8 cellular contexts compared by ENCODE assay signal in the genomic region with DNA sequence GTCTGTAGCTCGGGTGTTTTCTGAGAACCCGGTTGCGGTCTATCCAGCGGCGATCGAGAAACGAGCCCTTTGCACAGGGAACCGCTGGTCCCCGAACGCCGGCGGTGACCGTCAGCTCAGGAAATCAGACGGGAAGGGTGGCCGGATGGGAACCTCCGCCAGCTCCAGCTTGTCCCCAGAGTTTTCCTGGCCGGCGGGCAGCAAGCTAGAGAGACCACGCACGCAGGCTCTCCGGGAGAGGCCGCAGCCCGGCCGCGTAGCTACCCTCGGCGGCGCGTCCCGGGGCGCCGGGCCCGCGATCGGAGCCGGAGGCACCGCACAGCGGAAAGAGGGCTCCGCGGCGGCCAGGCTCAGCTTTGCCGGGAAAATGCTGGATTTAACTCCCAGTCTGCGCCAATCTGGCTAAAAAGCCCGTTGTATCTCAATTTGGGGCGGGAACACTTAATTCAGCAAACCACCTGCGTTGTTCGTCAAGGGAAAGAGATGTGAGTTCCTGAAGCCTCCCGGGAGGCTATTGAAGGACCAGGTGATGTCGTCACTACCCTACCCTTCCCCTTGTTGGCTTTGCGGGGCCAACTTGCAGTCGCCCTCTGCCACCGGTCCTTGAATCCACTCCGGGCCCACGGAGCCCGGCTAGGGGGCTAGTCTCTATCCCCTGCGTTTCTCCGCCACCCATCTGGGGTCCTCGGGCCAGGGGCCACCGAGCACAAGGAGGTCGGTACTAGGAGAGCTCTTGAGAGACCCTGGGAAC. TPM values are rescaled to one million over a fixed set of nuclear protein-coding genes. Genes with fewer than 3 reads are reported as not detected.
A peak's percentile ranks its signal among the peaks of the same experiment; 100 is the strongest.
DNase-seq lines count a peak whose midpoint lies in the region; ATAC-seq, FAIRE-seq and TF ChIP-seq lines count a peak whose summit lies in the region.

No MANE protein-coding gene starts in this region.

- peak; percentile 17 for FAIRE-seq in keratinocyte (lab: Jason Lieb, UNC)

- H2AFZ ChIP-seq in keratinocyte (ENCODE audit: control insufficient read depth, low read length): peak overlapping the region; percentile 90

- H3K9me3 ChIP-seq in Panc1 (ENCODE audit: control insufficient read depth, insufficient read depth, low read depth, low read length) (no peaks in the 10 kb centered on the region), keratinocyte (ENCODE audit: control insufficient read depth, low read depth, low read length) (no peaks in the 10 kb centered on the region), spleen (no peaks in the 10 kb centered on the region)

- peak overlapping the region; percentile 98 for H3K4me2 ChIP-seq in keratinocyte (ENCODE audit: control insufficient read depth, extremely low read depth, insufficient read depth, low read depth, low read length)

- H3K27me3 ChIP-seq in Panc1 (ENCODE audit: control insufficient read depth, insufficient read depth, low read length) (peaks cover 25% of the 10 kb centered on the region), keratinocyte (ENCODE audit: control insufficient read depth, extremely low read depth, insufficient read depth, low read length) (peaks cover 13% of the 10 kb centered on the region), spleen (replicated peaks in 1 of 7) (peaks cover 0 to 56% (median 24%) of the 10 kb centered on the region in 7 donors)

- dilution Hi-C loops in keratinocyte (cut with MboI; ENCODE audit: extremely low pct_ligation_motif_present, low sequenced_read_pairs): no loop called here

- no TSS peak for BruUV-seq in Panc1 (replicated peaks; lab: Mats Ljungman, UMichigan)

- in situ Hi-C loops in Panc1 (cut with HindIII; ENCODE audit: low pct_unique_long_range_greater_than_20kb, low sequenced_read_pairs): loop anchor here (25.0 kb wide), 1 partner anchor 196 kb away; no protein-coding TSS in a partner anchor

- ATAC-seq in Panc1: peak; percentile 75

- WGBS in spleen, 5 donors: 4 to 8% (median 6%) methylated on average over 49 to 60 of the region's 60 CpGs

- no peak for TF ChIP-seq CTCF in GM12864 (IDR thresholded peaks at IDR 0.05; ENCODE audit: low read depth, low read length, missing control alignments)
- no peak for TF ChIP-seq CTCF in Panc1 (IDR thresholded peaks at IDR 0.05)
- TF ChIP-seq CTCF in keratinocyte (optimal IDR thresholded peaks at IDR 0.05 in 1 of 3, IDR thresholded peaks at IDR 0.05 in 1 of 3, conservative IDR thresholded peaks at IDR 0.05 in 1 of 3; ENCODE audit: extremely low read depth in 1 of 3, insufficient read depth in 2 of 3, low read length in 3 of 3): no peak
- no peak for TF ChIP-seq CTCF in spleen (IDR thresholded peaks at IDR 0.05 in 8 of 11, conservative IDR thresholded peaks at IDR 0.05 in 3 of 11)

- no peaks in the 10 kb centered on the region for H3K9me1 ChIP-seq in keratinocyte (ENCODE audit: control insufficient read depth, extremely low read depth, insufficient read depth, low read length)

- intact Hi-C loops in Panc1 (cut with micrococcal nuclease; ENCODE audit: unreplicated experiment): no loop called here
- intact Hi-C loops in spleen (cut with DNase I; ENCODE audit: low total_unique reads): no loop called here

- peak overlapping the region; percentile 50 for H3K4me3 ChIP-seq in GM12864 (ENCODE audit: low read depth, low read length)
- H3K4me3 ChIP-seq in Panc1 (ENCODE audit: low read depth in 2 of 2, low read length in 2 of 2): peak overlapping the region; percentile 40 to 61
- peak overlapping the region; percentile 27 to 81 (median 70) for H3K4me3 ChIP-seq in keratinocyte (ENCODE audit: control insufficient read depth in 2 of 3, extremely low read depth in 1 of 3, insufficient read depth in 2 of 3, low read depth in 1 of 3, low read length in 3 of 3)
- H3K4me3 ChIP-seq in spleen: peak overlapping the region; percentile 31 to 69 (median 46)

- DNase-seq in GM12864 (ENCODE audit: low read depth) (no peak), Panc1 (ENCODE audit: low read depth, low spot score) (peak; percentile 4), caudate nucleus (lab: John Stamatoyannopoulos, UW) (peak in 6 of 61 donors; percentile 11 to 44 (median 18)), keratinocyte (ENCODE audit: low read depth, low spot score) (no peak), spleen (peak; percentile 87), NCI-H2171 treated with DMSO at 0.1 percent for 48 hours (lab: John Stamatoyannopoulos, UW) (no peak), SHP77 (lab: John Stamatoyannopoulos, UW) (no peak), NK-92 (lab: John Stamatoyannopoulos, UW; ENCODE audit: unreplicated experiment) (no peak)

- no peak for TF ChIP-seq POLR2A in spleen (IDR thresholded peaks at IDR 0.05)

- POLR2A ChIA-PET in Panc1 (lab: Charles Lee): no interaction called here

- no peaks in the 10 kb centered on the region for H3K79me2 ChIP-seq in keratinocyte (ENCODE audit: control insufficient read depth, insufficient read depth, low read length)

- no peaks in the 10 kb centered on the region for H4K20me1 ChIP-seq in keratinocyte (ENCODE audit: control insufficient read depth, extremely low read depth, insufficient read depth, low read length)

- H3K27ac ChIP-seq in Panc1 (ENCODE audit: low read length) (no peak overlapping the region), caudate nucleus (ENCODE audit: low read depth, low read length) (peak overlapping the region; percentile 29), keratinocyte (ENCODE audit: control insufficient read depth, insufficient read depth, low read length) (peak overlapping the region; percentile 22), spleen (peak overlapping the region; percentile 48 to 86 (median 80))

- CTCF ChIA-PET in Panc1 (lab: Charles Lee): no interaction called here

- H3K4me1 ChIP-seq in Panc1 (ENCODE audit: control insufficient read depth, insufficient read depth, low read length): no peaks in the 10 kb centered on the region
- H3K4me1 ChIP-seq in keratinocyte (ENCODE audit: control insufficient read depth, extremely low read depth, insufficient read depth, low read length): peaks cover 16% of the 10 kb centered on the region
- peaks cover 4 to 29% (median 24%) of the 10 kb centered on the region in 6 donors for H3K4me1 ChIP-seq in spleen

- H3K36me3 ChIP-seq in Panc1 (ENCODE audit: control insufficient read depth, insufficient read depth, low read length) (no peaks in the 10 kb centered on the region), keratinocyte (ENCODE audit: control insufficient read depth in 2 of 2, extremely low read depth in 1 of 2, insufficient read depth in 2 of 2, low read length in 2 of 2) (no peaks in the 10 kb centered on the region), spleen (no peaks in the 10 kb centered on the region)

- H3K9ac ChIP-seq in keratinocyte (ENCODE audit: control insufficient read depth, extremely low read depth, insufficient read depth, low read length): peak overlapping the region; percentile 76

RNA-seq across cellular contexts. Expression of gene CH25H, which starts 0.9 kb away (rescaled TPM):
- total RNA-seq in Panc1 (2021; ENCODE audit: unreplicated experiment): 0.10 TPM
- polyA plus RNA-seq in Panc1 (2012; ENCODE audit: insufficient read length): not detected
- 0.05 to 0.37 TPM in 2 of 3 replicates, not detected in the other for polyA plus RNA-seq in keratinocyte
- polyA plus RNA-seq in keratinocyte (2011; ENCODE audit: low read depth): 0.15 TPM
- 0.04 TPM in 1 of 2 replicates, not detected in the other for polyA plus RNA-seq in keratinocyte (2011; cell fraction: cytosol; rRNA removed)
- 0.49 and 0.52 TPM in 2 replicates for polyA plus RNA-seq in keratinocyte (2011; cell fraction: nucleus; rRNA removed)
- 0.83 TPM in 1 of 2 replicates, not detected in the other for polyA plus RNA-seq in keratinocyte (2012; ENCODE audit: low replicate concordance)
- polyA minus RNA-seq in keratinocyte: 0.23 to 0.99 TPM (median 0.43 TPM) in 3 replicates
- not detected for polyA minus RNA-seq in keratinocyte (2011; cell fraction: cytosol; rRNA and poly(A)+ RNA removed)
- polyA minus RNA-seq in keratinocyte (2011; cell fraction: nucleus; rRNA and poly(A)+ RNA removed): 0.21 and 0.54 TPM in 2 replicates
- 1 to 10 TPM in 5 of 7 donors, under 1 TPM in 2; 0.72 to 8.8 (median 1.8) TPM for total RNA-seq in spleen
- polyA plus RNA-seq in spleen: 1 to 10 TPM; 1.4 to 3.6 (median 2.3) TPM

RNA-seq across cellular contexts. Expression of gene LIPA, which starts 43.6 kb away (rescaled TPM):
- total RNA-seq in Panc1 (2021; ENCODE audit: unreplicated experiment) (172 TPM), spleen (100 to 1,000 TPM; 216 to 828 (median 424) TPM)
- 69.3 TPM for polyA plus RNA-seq in Panc1 (2012; ENCODE audit: insufficient read length)
- polyA plus RNA-seq in keratinocyte (105 to 157 TPM (median 156 TPM) in 3 replicates), spleen (10 to 100 TPM; 28.6 to 75.0 (median 58.6) TPM)
- polyA plus RNA-seq in keratinocyte (2011; ENCODE audit: low read depth): 38.8 TPM
- polyA plus RNA-seq in keratinocyte (2011; cell fraction: cytosol; rRNA removed): 54.5 and 117 TPM in 2 replicates
- 281 and 301 TPM in 2 replicates for polyA plus RNA-seq in keratinocyte (2011; cell fraction: nucleus; rRNA removed)
- polyA plus RNA-seq in keratinocyte (2012; ENCODE audit: low replicate concordance): 26.2 and 87.7 TPM in 2 replicates
- polyA minus RNA-seq in keratinocyte: 45.2 to 155 TPM (median 148 TPM) in 3 replicates
- 60.0 TPM for polyA minus RNA-seq in keratinocyte (2011; cell fraction: cytosol; rRNA and poly(A)+ RNA removed)
- 225 and 412 TPM in 2 replicates for polyA minus RNA-seq in keratinocyte (2011; cell fraction: nucleus; rRNA and poly(A)+ RNA removed)

Comparison
In these comparisons a context has a peak if more than half of its experiments do, and no peak if none do; other contexts are left out.
1. DNase-seq: peak in Panc1 (single experiment) and spleen (single experiment); none in GM12864 (single experiment), keratinocyte (single experiment), NCI-H2171 treated with DMSO at 0.1 percent for 48 hours (single experiment), SHP77 (0 of 2) and NK-92 (single experiment).
2. Peak in every context shown above with its lines, with median percentiles within 50 percentile points of each other: H3K4me3 ChIP-seq.